Comparison of ENCODE assay signal across 1 cellular context in the genomic region with DNA sequence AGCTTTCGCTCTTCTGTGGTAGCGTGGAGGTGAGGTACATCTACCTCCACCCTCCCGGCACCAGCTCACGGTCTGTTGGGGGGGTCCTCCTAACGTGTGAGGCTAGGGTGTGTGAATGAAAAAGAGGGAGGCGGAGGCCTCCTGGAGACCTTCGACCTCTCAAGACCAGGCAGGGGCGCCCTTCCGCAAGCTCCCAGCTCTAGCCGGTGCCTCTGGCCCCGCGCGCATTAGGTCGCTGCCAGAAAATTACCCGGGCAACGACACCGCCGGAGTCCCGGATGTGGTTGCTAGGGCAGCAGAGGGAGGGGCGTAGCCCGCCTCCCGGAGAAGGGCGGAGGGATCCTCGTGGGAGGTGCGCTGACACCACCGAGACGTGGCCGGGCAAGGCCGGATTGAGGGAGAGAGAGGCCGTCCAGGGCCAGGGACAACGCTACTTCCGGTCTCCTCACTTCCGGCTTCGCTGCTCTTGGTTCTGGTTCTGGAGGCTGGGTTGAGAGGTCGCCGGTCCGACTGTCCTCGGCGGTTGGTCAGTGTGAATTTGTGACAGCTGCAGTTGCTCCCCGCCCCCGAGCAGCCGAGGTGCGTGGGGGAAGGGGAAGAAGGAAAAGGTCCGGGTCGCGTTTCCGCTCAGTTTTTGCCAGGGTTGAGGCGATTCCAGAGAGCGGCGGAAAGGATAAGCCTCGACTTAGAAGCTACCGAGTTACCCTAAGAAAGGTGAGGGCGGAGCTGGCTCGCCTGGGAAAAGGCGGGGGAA.
TF ChIP-seq lines count a peak whose summit lies in the region.

A gene with protein sequence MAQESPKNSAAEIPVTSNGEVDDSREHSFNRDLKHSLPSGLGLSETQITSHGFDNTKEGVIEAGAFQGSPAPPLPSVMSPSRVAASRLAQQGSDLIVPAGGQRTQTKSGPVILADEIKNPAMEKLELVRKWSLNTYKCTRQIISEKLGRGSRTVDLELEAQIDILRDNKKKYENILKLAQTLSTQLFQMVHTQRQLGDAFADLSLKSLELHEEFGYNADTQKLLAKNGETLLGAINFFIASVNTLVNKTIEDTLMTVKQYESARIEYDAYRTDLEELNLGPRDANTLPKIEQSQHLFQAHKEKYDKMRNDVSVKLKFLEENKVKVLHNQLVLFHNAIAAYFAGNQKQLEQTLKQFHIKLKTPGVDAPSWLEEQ (plus strand): TSS at position 442 of the 754 bp plus-strand sequence. CDS start 49,680 bp downstream, outside the sequence.
A gene (minus strand): TSS at position 218 of the 754 bp plus-strand sequence. CDS start 8,726 bp downstream, outside the sequence.

TF ChIP-seq in HepG2, 621 proteins besides CTCF, POLR2A, EP300 and RAD21 (continued from another document and continues in another):
- TF ChIP-seq, protein P1, sequence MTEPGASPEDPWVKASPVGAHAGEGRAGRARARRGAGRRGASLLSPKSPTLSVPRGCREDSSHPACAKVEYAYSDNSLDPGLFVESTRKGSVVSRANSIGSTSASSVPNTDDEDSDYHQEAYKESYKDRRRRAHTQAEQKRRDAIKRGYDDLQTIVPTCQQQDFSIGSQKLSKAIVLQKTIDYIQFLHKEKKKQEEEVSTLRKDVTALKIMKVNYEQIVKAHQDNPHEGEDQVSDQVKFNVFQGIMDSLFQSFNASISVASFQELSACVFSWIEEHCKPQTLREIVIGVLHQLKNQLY (CRISPR knock-in tag; IDR thresholded peaks at IDR 0.05): no peak
- TF ChIP-seq ZNF841 (CRISPR knock-in tag; IDR thresholded peaks at IDR 0.05; ENCODE audit: borderline replicate concordance) (no peak), ZNF431 (CRISPR knock-in tag; IDR thresholded peaks at IDR 0.05; ENCODE audit: borderline replicate concordance, low read depth) (0 out of 2 replicates have a peak, but pooled peaks have one; percentile 77), RXRA (CRISPR knock-in tag; IDR thresholded peaks at IDR 0.05) (peak; percentile 32; the same call in 1 of the 2 replicates), RBAK (CRISPR knock-in tag; IDR thresholded peaks at IDR 0.05) (no peak), ZNF75D (CRISPR knock-in tag; IDR thresholded peaks at IDR 0.05; ENCODE audit: borderline replicate concordance) (no peak), SP5 (CRISPR knock-in tag; IDR thresholded peaks at IDR 0.05; ENCODE audit: borderline replicate concordance, low read depth) (peak; percentile 23; the same call in 1 of the 2 replicates), ZNF335 (CRISPR knock-in tag; IDR thresholded peaks at IDR 0.05) (no peak), NFKB2 (CRISPR knock-in tag; IDR thresholded peaks at IDR 0.05; ENCODE audit: borderline replicate concordance) (peak; percentile 87), CEBPG (CRISPR knock-in tag; IDR thresholded peaks at IDR 0.05) (no peak), NONO (IDR thresholded peaks at IDR 0.05) (no peak), NONO (CRISPR knock-in tag; conservative IDR thresholded peaks at IDR 0.05) (peak; percentile 68; the same call in 1 of the 2 replicates), ZFP41 (CRISPR knock-in tag; IDR thresholded peaks at IDR 0.05; ENCODE audit: borderline replicate concordance) (no peak; the same call in 1 of the 2 replicates), ZNF547 (CRISPR knock-in tag; IDR thresholded peaks at IDR 0.05) (peak; percentile 48; the same call in 1 of the 2 replicates), SIX4 (CRISPR knock-in tag; IDR thresholded peaks at IDR 0.05) (no peak), FOXK1 (CRISPR knock-in tag; IDR thresholded peaks at IDR 0.05; ENCODE audit: borderline replicate concordance, low read depth) (peak; percentile 66; the same call in 1 of the 2 replicates), TAF1 (CRISPR knock-in tag; IDR thresholded peaks at IDR 0.05) (peak; percentile 80), REL (CRISPR knock-in tag; conservative IDR thresholded peaks at IDR 0.05) (no peak), SAP130 (CRISPR knock-in tag; IDR thresholded peaks at IDR 0.05; ENCODE audit: low read depth) (peak; percentile 94), ZNF34 (CRISPR knock-in tag; IDR thresholded peaks at IDR 0.05; ENCODE audit: borderline replicate concordance) (0 out of 2 replicates have a peak, but pooled peaks have one; percentile 81), CREB1 (IDR thresholded peaks at IDR 0.05) (peak; percentile 87), CREB1 (CRISPR knock-in tag; IDR thresholded peaks at IDR 0.05) (peak; percentile 92), PRMT3 (CRISPR knock-in tag; IDR thresholded peaks at IDR 0.05; ENCODE audit: borderline replicate concordance, low read depth) (no peak), ZNF282 (IDR thresholded peaks at IDR 0.05; ENCODE audit: partially characterized antibody) (no peak), CENPX (CRISPR knock-in tag; IDR thresholded peaks at IDR 0.05) (no peak), SOX5 (CRISPR knock-in tag; IDR thresholded peaks at IDR 0.05; ENCODE audit: borderline replicate concordance) (peak; percentile 22; the same call in 1 of the 2 replicates), ZNF317 (CRISPR knock-in tag; IDR thresholded peaks at IDR 0.05) (peak; percentile 24; the same call in 1 of the 2 replicates), ZMYM4 (CRISPR knock-in tag; IDR thresholded peaks at IDR 0.05) (peak; percentile 96), ZSCAN9 (CRISPR knock-in tag; IDR thresholded peaks at IDR 0.05; ENCODE audit: borderline replicate concordance) (peak; percentile 23), ZBTB7A (CRISPR knock-in tag; IDR thresholded peaks at IDR 0.05) (peak; percentile 35; the same call in 1 of the 2 replicates), ZNF703 (CRISPR knock-in tag; IDR thresholded peaks at IDR 0.05; ENCODE audit: borderline replicate concordance) (no peak; the same call in 1 of the 2 replicates), POLR2AphosphoS5 (IDR thresholded peaks at IDR 0.05; ENCODE audit: low read depth, low read length) (peak; percentile 83), NR2C2 (CRISPR knock-in tag; IDR thresholded peaks at IDR 0.05; ENCODE audit: borderline replicate concordance) (peak; percentile 93), ZNF484 (CRISPR knock-in tag; IDR thresholded peaks at IDR 0.05; ENCODE audit: borderline replicate concordance, low read depth) (no peak), CBX5 (CRISPR knock-in tag; IDR thresholded peaks at IDR 0.05; ENCODE audit: borderline replicate concordance) (0 out of 2 replicates have a peak, but pooled peaks have one; percentile 36)
- TF ChIP-seq, protein P2, sequence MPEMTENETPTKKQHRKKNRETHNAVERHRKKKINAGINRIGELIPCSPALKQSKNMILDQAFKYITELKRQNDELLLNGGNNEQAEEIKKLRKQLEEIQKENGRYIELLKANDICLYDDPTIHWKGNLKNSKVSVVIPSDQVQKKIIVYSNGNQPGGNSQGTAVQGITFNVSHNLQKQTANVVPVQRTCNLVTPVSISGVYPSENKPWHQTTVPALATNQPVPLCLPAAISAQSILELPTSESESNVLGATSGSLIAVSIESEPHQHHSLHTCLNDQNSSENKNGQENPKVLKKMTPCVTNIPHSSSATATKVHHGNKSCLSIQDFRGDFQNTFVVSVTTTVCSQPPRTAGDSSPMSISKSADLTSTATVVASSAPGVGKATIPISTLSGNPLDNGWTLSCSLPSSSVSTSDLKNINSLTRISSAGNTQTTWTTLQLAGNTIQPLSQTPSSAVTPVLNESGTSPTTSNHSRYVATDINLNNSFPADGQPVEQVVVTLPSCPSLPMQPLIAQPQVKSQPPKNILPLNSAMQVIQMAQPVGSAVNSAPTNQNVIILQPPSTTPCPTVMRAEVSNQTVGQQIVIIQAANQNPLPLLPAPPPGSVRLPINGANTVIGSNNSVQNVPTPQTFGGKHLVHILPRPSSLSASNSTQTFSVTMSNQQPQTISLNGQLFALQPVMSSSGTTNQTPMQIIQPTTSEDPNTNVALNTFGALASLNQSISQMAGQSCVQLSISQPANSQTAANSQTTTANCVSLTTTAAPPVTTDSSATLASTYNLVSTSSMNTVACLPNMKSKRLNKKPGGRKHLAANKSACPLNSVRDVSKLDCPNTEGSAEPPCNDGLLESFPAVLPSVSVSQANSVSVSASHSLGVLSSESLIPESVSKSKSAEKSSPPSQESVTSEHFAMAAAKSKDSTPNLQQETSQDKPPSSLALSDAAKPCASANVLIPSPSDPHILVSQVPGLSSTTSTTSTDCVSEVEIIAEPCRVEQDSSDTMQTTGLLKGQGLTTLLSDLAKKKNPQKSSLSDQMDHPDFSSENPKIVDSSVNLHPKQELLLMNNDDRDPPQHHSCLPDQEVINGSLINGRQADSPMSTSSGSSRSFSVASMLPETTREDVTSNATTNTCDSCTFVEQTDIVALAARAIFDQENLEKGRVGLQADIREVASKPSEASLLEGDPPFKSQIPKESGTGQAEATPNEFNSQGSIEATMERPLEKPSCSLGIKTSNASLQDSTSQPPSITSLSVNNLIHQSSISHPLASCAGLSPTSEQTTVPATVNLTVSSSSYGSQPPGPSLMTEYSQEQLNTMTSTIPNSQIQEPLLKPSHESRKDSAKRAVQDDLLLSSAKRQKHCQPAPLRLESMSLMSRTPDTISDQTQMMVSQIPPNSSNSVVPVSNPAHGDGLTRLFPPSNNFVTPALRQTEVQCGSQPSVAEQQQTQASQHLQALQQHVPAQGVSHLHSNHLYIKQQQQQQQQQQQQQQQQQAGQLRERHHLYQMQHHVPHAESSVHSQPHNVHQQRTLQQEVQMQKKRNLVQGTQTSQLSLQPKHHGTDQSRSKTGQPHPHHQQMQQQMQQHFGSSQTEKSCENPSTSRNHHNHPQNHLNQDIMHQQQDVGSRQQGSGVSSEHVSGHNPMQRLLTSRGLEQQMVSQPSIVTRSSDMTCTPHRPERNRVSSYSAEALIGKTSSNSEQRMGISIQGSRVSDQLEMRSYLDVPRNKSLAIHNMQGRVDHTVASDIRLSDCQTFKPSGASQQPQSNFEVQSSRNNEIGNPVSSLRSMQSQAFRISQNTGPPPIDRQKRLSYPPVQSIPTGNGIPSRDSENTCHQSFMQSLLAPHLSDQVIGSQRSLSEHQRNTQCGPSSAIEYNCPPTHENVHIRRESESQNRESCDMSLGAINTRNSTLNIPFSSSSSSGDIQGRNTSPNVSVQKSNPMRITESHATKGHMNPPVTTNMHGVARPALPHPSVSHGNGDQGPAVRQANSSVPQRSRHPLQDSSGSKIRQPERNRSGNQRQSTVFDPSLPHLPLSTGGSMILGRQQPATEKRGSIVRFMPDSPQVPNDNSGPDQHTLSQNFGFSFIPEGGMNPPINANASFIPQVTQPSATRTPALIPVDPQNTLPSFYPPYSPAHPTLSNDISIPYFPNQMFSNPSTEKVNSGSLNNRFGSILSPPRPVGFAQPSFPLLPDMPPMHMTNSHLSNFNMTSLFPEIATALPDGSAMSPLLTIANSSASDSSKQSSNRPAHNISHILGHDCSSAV (CRISPR knock-in tag; IDR thresholded peaks at IDR 0.05; ENCODE audit: borderline replicate concordance): no peak; the same call in 1 of the 2 replicates
- TF ChIP-seq, protein P3, sequence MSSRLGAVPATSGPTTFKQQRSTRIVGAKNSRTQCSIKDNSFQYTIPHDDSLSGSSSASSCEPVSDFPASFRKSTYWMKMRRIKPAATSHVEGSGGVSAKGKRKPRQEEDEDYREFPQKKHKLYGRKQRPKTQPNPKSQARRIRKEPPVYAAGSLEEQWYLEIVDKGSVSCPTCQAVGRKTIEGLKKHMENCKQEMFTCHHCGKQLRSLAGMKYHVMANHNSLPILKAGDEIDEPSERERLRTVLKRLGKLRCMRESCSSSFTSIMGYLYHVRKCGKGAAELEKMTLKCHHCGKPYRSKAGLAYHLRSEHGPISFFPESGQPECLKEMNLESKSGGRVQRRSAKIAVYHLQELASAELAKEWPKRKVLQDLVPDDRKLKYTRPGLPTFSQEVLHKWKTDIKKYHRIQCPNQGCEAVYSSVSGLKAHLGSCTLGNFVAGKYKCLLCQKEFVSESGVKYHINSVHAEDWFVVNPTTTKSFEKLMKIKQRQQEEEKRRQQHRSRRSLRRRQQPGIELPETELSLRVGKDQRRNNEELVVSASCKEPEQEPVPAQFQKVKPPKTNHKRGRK (CRISPR knock-in tag; IDR thresholded peaks at IDR 0.05): no peak
- TF ChIP-seq, protein P4, sequence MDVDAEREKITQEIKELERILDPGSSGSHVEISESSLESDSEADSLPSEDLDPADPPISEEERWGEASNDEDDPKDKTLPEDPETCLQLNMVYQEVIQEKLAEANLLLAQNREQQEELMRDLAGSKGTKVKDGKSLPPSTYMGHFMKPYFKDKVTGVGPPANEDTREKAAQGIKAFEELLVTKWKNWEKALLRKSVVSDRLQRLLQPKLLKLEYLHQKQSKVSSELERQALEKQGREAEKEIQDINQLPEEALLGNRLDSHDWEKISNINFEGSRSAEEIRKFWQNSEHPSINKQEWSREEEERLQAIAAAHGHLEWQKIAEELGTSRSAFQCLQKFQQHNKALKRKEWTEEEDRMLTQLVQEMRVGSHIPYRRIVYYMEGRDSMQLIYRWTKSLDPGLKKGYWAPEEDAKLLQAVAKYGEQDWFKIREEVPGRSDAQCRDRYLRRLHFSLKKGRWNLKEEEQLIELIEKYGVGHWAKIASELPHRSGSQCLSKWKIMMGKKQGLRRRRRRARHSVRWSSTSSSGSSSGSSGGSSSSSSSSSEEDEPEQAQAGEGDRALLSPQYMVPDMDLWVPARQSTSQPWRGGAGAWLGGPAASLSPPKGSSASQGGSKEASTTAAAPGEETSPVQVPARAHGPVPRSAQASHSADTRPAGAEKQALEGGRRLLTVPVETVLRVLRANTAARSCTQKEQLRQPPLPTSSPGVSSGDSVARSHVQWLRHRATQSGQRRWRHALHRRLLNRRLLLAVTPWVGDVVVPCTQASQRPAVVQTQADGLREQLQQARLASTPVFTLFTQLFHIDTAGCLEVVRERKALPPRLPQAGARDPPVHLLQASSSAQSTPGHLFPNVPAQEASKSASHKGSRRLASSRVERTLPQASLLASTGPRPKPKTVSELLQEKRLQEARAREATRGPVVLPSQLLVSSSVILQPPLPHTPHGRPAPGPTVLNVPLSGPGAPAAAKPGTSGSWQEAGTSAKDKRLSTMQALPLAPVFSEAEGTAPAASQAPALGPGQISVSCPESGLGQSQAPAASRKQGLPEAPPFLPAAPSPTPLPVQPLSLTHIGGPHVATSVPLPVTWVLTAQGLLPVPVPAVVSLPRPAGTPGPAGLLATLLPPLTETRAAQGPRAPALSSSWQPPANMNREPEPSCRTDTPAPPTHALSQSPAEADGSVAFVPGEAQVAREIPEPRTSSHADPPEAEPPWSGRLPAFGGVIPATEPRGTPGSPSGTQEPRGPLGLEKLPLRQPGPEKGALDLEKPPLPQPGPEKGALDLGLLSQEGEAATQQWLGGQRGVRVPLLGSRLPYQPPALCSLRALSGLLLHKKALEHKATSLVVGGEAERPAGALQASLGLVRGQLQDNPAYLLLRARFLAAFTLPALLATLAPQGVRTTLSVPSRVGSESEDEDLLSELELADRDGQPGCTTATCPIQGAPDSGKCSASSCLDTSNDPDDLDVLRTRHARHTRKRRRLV (CRISPR knock-in tag; IDR thresholded peaks at IDR 0.05): no peak
- TF ChIP-seq, protein P5, sequence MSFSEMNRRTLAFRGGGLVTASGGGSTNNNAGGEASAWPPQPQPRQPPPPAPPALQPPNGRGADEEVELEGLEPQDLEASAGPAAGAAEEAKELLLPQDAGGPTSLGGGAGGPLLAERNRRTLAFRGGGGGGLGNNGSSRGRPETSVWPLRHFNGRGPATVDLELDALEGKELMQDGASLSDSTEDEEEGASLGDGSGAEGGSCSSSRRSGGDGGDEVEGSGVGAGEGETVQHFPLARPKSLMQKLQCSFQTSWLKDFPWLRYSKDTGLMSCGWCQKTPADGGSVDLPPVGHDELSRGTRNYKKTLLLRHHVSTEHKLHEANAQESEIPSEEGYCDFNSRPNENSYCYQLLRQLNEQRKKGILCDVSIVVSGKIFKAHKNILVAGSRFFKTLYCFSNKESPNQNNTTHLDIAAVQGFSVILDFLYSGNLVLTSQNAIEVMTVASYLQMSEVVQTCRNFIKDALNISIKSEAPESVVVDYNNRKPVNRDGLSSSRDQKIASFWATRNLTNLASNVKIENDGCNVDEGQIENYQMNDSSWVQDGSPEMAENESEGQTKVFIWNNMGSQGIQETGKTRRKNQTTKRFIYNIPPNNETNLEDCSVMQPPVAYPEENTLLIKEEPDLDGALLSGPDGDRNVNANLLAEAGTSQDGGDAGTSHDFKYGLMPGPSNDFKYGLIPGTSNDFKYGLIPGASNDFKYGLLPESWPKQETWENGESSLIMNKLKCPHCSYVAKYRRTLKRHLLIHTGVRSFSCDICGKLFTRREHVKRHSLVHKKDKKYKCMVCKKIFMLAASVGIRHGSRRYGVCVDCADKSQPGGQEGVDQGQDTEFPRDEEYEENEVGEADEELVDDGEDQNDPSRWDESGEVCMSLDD (CRISPR knock-in tag; IDR thresholded peaks at IDR 0.05; ENCODE audit: borderline replicate concordance): no peak
